15 cellular contexts compared by ENCODE assay signal in the genomic region with DNA sequence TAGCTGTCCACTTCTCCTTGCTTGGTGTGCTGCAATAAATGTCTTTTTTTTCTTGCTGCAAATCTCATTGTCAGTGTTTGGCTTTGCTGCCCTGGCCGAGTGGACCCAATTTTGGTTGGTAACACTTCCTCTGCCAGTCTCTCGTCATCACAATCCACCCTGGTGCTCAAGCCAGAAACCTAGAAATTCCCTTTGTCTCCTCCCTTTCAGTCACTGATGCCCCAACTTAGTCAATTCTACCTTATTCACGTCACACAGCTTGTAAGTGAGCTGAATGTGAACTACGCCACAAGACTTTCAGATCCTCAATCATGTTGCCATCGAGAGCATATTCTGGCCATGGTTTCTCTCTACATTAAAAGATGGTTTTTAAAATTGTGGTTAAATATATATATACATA. TPM values are rescaled to one million over a fixed set of nuclear protein-coding genes. Genes with fewer than 3 reads are reported as not detected.
DNase-seq lines count a peak whose midpoint lies in the region; ATAC-seq, FAIRE-seq and TF ChIP-seq lines count a peak whose summit lies in the region.
"Had no signal": no experiment of that assay in that cellular context is flagged by ENCODE, and none has a peak within 500 bp of the region (broad histone marks: within the 10 kb centered on the region; RNA-seq: fewer than 3 reads in every experiment).

No MANE protein-coding gene starts in this region.

- no peak overlapping the region for H2AK5ac ChIP-seq in trophoblast cell (ENCODE audit: low read length)

- no peaks in the 10 kb centered on the region for H3K79me1 ChIP-seq in trophoblast cell (ENCODE audit: low read length)

- H4K91ac ChIP-seq in trophoblast cell (ENCODE audit: low read depth, low read length): no peak overlapping the region

- H3K9me3 ChIP-seq in trophoblast cell (ENCODE audit: insufficient read depth, low read depth, low read length) (peaks cover 4% of the 10 kb centered on the region), Peyer's patch (no peaks in the 10 kb centered on the region), colonic mucosa (no peaks in the 10 kb centered on the region)

- H3K9ac ChIP-seq in trophoblast cell (ENCODE audit: low read length) (no peak overlapping the region), colonic mucosa (ENCODE audit: low read depth in 2 of 2, low read length in 2 of 2) (no peak overlapping the region)

- no peak overlapping the region for H3K18ac ChIP-seq in trophoblast cell (ENCODE audit: low read length)

- no peak overlapping the region for H3K4me3 ChIP-seq in trophoblast cell (ENCODE audit: low read depth, low read length)
- H3K4me3 ChIP-seq in Peyer's patch: no peak overlapping the region
- no peak overlapping the region for H3K4me3 ChIP-seq in colonic mucosa

- DNase-seq in GM12891 (ENCODE audit: insufficient read length, low spot score) (peak; percentile 17), cerebellar nuclear complex (lab: John Stamatoyannopoulos, UW) (no peak), trophoblast cell (no peak), Peyer's patch (no peak), colonic mucosa (no peak)
- DNase-seq: activated CD4-positive, alpha-beta T cell treated with anti-CD3 and anti-CD28 coated beads, Interleukin-2, amount 10 ng/mL, durations not matched to agents 7 days and 5 days; activated naive CD8-positive, alpha-beta T cell treated with anti-CD3 and anti-CD28 coated beads for 36 hours; NCI-H748 treated with DMSO at 0.1 percent for 48 hours; stimulated activated CD4-positive, alpha-beta T cell treated with anti-CD3 and anti-CD28 coated beads, Interleukin-12 subunit alpha, Interleukin-12 subunit beta, amount 100 ng/mL, for 4 hours had no signal

- intact Hi-C loops in colonic mucosa (cut with DNase I): no loop called here

- no peak overlapping the region for H2BK120ac ChIP-seq in trophoblast cell (ENCODE audit: insufficient read depth, low read length, poor library complexity)

- no peak overlapping the region for H2BK12ac ChIP-seq in trophoblast cell (ENCODE audit: low read length)

- H2BK5ac ChIP-seq in trophoblast cell (ENCODE audit: low read depth, low read length, poor library complexity): no peak overlapping the region

- no peak overlapping the region for H3K4ac ChIP-seq in trophoblast cell (ENCODE audit: low read depth, low read length)

- WGBS in trophoblast cell (ENCODE audit: extremely low coverage, insufficient coverage, insufficient read length): no CpG with 5 or more reads among the region's 5 CpGs

- H3K36me3 ChIP-seq in trophoblast cell (ENCODE audit: control insufficient read depth in 1 of 2, insufficient read depth in 2 of 2, low read length in 2 of 2): no peaks in the 10 kb centered on the region
- no peaks in the 10 kb centered on the region for H3K36me3 ChIP-seq in Peyer's patch
- no peaks in the 10 kb centered on the region for H3K36me3 ChIP-seq in colonic mucosa

- TF ChIP-seq CTCF in Peyer's patch (IDR thresholded peaks at IDR 0.05) (no peak), colonic mucosa (IDR thresholded peaks at IDR 0.05) (no peak)

- H3K27ac ChIP-seq in trophoblast cell (ENCODE audit: low read depth, low read length): no peak overlapping the region
- H3K27ac ChIP-seq in Peyer's patch: no peak overlapping the region
- H3K27ac ChIP-seq in colonic mucosa: no peak overlapping the region

- H3K27me3 ChIP-seq in trophoblast cell (ENCODE audit: insufficient read depth, low read length) (no peaks in the 10 kb centered on the region), Peyer's patch (no peaks in the 10 kb centered on the region), colonic mucosa (no peaks in the 10 kb centered on the region)

- H3K4me1 ChIP-seq in trophoblast cell (ENCODE audit: control insufficient read depth in 1 of 2, insufficient read depth in 2 of 2, low read length in 2 of 2): peaks cover 2 to 7% of the 10 kb centered on the region in 2 experiments
- no peaks in the 10 kb centered on the region for H3K4me1 ChIP-seq in Peyer's patch
- no peaks in the 10 kb centered on the region for H3K4me1 ChIP-seq in colonic mucosa

- H3K79me2 ChIP-seq in trophoblast cell (ENCODE audit: control insufficient read depth, insufficient read depth, low read length, poor library complexity): no peaks in the 10 kb centered on the region

- no peak overlapping the region for H4K12ac ChIP-seq in trophoblast cell (ENCODE audit: low read depth, low read length)

- no peak overlapping the region for H3K23ac ChIP-seq in trophoblast cell (ENCODE audit: low read length)

- H3K4me2 ChIP-seq in trophoblast cell (ENCODE audit: low read length): no peak overlapping the region

- H4K8ac ChIP-seq in trophoblast cell (ENCODE audit: low read depth, low read length): no peak overlapping the region

- FAIRE-seq in GM12891 (lab: Jason Lieb, UNC): peak; percentile 90

- TF ChIP-seq POLR2A in GM12891 (IDR thresholded peaks at IDR 0.05; ENCODE audit: low read depth, low read length) (no peak), Peyer's patch (IDR thresholded peaks at IDR 0.05) (no peak)

- no peak overlapping the region for H3K14ac ChIP-seq in trophoblast cell (ENCODE audit: low read length)

- no peak overlapping the region for H2AFZ ChIP-seq in trophoblast cell (ENCODE audit: insufficient read depth, low read length, poor library complexity)

- peak; percentile 79 for ATAC-seq in GM19372 (IDR thresholded peaks at IDR 0.05; ENCODE audit: low read depth, unreplicated experiment)
- peak; percentile 87 for ATAC-seq in HG02642 (IDR thresholded peaks at IDR 0.05; ENCODE audit: poor library complexity, unreplicated experiment)
- peak; percentile 91 for ATAC-seq in HG03354 (IDR thresholded peaks at IDR 0.05; ENCODE audit: poor library complexity, severe bottlenecking, unreplicated experiment)

TF ChIP-seq in GM12891, 5 proteins besides CTCF, POLR2A, EP300 and RAD21:
- TF ChIP-seq POLR2AphosphoS5 (IDR thresholded peaks at IDR 0.05; ENCODE audit: low read depth, low read length) (no peak), SPI1 (IDR thresholded peaks at IDR 0.05; ENCODE audit: low read depth, low read length) (peak; percentile 95)
TF ChIP-seq in GM12891: peak in this region for 1.

RNA-seq across cellular contexts. Expression of gene FRA10AC1, which starts 13.0 kb away (rescaled TPM):
- 12.3 TPM for polyA plus RNA-seq in GM12891 (2012; ENCODE audit: low read depth, missing spikeins)
- polyA plus RNA-seq in trophoblast cell (2013): 25.0 and 29.0 TPM in 2 replicates
- total RNA-seq in Peyer's patch: 10 to 100 TPM; 10.6 to 20.8 (median 15.4) TPM
- total RNA-seq in colonic mucosa: 10 to 100 TPM; 13.5 to 19.4 TPM

RNA-seq across cellular contexts. Expression of gene LGI1, which starts 42.4 kb away (rescaled TPM):
- polyA plus RNA-seq in GM12891 (2012; ENCODE audit: low read depth, missing spikeins): not detected
- 14.4 and 14.6 TPM in 2 replicates for polyA plus RNA-seq in trophoblast cell (2013)
- total RNA-seq in Peyer's patch (1 to 10 TPM in 2 of 4 donors, not detected in 2; 1.1 to 1.9 TPM), colonic mucosa (under 1 TPM; 0.47 to 0.98 TPM)
- total RNA-seq: activated CD4-positive, alpha-beta T cell treated with anti-CD3 and anti-CD28 coated beads, Interleukin-2, amount 10 ng/mL, durations not matched to agents 7 days and 5 days; activated naive CD8-positive, alpha-beta T cell treated with anti-CD3 and anti-CD28 coated beads for 36 hours; Daoy; fibroblast of villous mesenchyme; MCF 10A had no signal
